Comparison of ENCODE assay signal across 19 cellular contexts in the genomic region with DNA sequence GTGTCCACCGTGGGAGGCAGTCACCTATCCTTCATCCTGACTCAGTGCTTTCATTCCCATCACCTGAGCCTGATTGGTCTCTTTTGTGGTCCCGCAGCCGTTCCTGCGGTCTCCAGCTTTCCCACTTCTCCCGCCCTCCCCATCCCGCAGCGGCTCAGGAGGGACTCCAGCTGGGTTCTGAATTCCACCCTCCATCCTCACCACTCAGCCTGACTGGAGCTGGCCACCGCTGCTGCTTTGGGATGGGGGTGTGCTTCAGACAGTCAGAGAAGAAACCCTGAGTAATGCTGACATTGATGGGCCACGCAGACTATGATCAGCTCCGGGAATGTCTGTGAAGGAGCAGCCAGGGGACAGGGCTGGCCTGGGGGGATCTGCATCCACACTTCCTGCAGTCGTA. TPM values are rescaled to one million over a fixed set of nuclear protein-coding genes. Genes with fewer than 3 reads are reported as not detected.
DNase-seq lines count a peak whose midpoint lies in the region; ATAC-seq, FAIRE-seq and TF ChIP-seq lines count a peak whose summit lies in the region.
"Had no signal": no experiment of that assay in that cellular context is flagged by ENCODE, and none has a peak within 500 bp of the region (broad histone marks: within the 10 kb centered on the region; RNA-seq: fewer than 3 reads in every experiment).

No MANE protein-coding gene starts in this region.

- in situ Hi-C loops in K562 (cut with MboI), result no loop called here

- H2AFZ ChIP-seq in K562 (ENCODE audit: low read depth, low read length), result no peak overlapping the region

- H3K27ac ChIP-seq in K562 (ENCODE audit: extremely low read depth, low read depth, low read length) (no peak overlapping the region), stomach smooth muscle (ENCODE audit: low read length) (peak overlapping the region; percentile 92)
- H3K27ac ChIP-seq: BLaER1 treated with 17β-estradiol and CSF1 and Interleukin-3, amounts not matched to agents 10 nM and 100 nM had no signal

- H4K20me1 ChIP-seq in K562 (replicated peaks; ENCODE audit: control insufficient read depth, insufficient read depth, low read length), result no peaks in the 10 kb centered on the region
- H4K20me1 ChIP-seq: BLaER1 treated with 17β-estradiol and CSF1 and Interleukin-3, amounts not matched to agents 10 nM and 100 nM had no signal

- whole genome bisulfite sequencing in K562 (ENCODE audit: insufficient coverage, low coverage, missing lambda C conversion rate), result 72% methylated on average over 11 of the region's 11 CpGs

- H3K27ac Mint-ChIP-seq in CD14-positive monocyte, result peak overlapping the region in 3 of 7 donors; percentile 37 to 64 (median 52)
- H3K27ac Mint-ChIP-seq: CD8-positive, alpha-beta memory T cell had no signal

- H3K4me2 ChIP-seq in K562 (ENCODE audit: insufficient read depth, low read length), result no peak overlapping the region
- H3K4me2 ChIP-seq: BLaER1 treated with 17β-estradiol and CSF1 and Interleukin-3, amounts not matched to agents 10 nM and 100 nM had no signal

- no peaks in the 10 kb centered on the region for H3K27me3 ChIP-seq in H7 (ENCODE audit: control insufficient read depth, insufficient read depth, low read length)
- H3K27me3 ChIP-seq in K562 (ENCODE audit: control insufficient read depth in 2 of 2, insufficient read depth in 2 of 2, low read length in 2 of 2), result no peaks in the 10 kb centered on the region
- no peaks in the 10 kb centered on the region for H3K27me3 ChIP-seq in stomach smooth muscle (ENCODE audit: control insufficient read depth in 1 of 2, insufficient read depth in 2 of 2, low read length in 2 of 2)
- H3K27me3 ChIP-seq: BLaER1 treated with 17β-estradiol and CSF1 and Interleukin-3, amounts not matched to agents 10 nM and 100 nM had no signal

- intact Hi-C loops in K562 (cut with micrococcal nuclease) (no loop called here), CD14-positive monocyte (cut with micrococcal nuclease) (no loop called here)

- H3K9me3 Mint-ChIP-seq in CD14-positive monocyte, result peaks cover 0 to 2% (median 0%) of the 10 kb centered on the region in 7 donors
- H3K9me3 Mint-ChIP-seq: CD8-positive, alpha-beta memory T cell had no signal

- H3K27me3 Mint-ChIP-seq in CD14-positive monocyte (ENCODE audit: low read depth in 3 of 3), result peaks cover 0 to 5% (median 0%) of the 10 kb centered on the region in 3 donors

- H3K36me3 ChIP-seq in H7 (replicated peaks; ENCODE audit: control insufficient read depth, insufficient read depth, low read length) (no peaks in the 10 kb centered on the region), K562 (ENCODE audit: control insufficient read depth, insufficient read depth, low read length) (peaks cover 9% of the 10 kb centered on the region; the same call in 1 of the 3 replicates), stomach smooth muscle (ENCODE audit: control insufficient read depth in 2 of 2, insufficient read depth in 2 of 2, low read length in 2 of 2) (peaks cover 0 to 2% of the 10 kb centered on the region in 2 donors)

- H3K4me1 ChIP-seq in K562 (replicated peaks in 1 of 2; ENCODE audit: control insufficient read depth in 2 of 2, insufficient read depth in 2 of 2, low read length in 2 of 2) (peaks cover 4 to 16% of the 10 kb centered on the region in 2 experiments), stomach smooth muscle (ENCODE audit: control insufficient read depth, insufficient read depth, low read length) (peaks cover 49% of the 10 kb centered on the region)

- no peak overlapping the region for H3K4me3 ChIP-seq in H7 (ENCODE audit: insufficient read depth, low read depth, low read length)
- no peak overlapping the region for H3K4me3 ChIP-seq in K562
- H3K4me3 ChIP-seq in stomach smooth muscle (ENCODE audit: low read length in 2 of 2), result no peak overlapping the region
- H3K4me3 ChIP-seq: BLaER1 treated with 17β-estradiol and CSF1 and Interleukin-3, amounts not matched to agents 10 nM and 100 nM had no signal

- H3K79me2 ChIP-seq in K562 (ENCODE audit: control insufficient read depth, insufficient read depth, low read length), result no peaks in the 10 kb centered on the region

- no peak for TF ChIP-seq POLR2A in K562 (conservative IDR thresholded peaks at IDR 0.05)

- no TSS peak for BruUV-seq in K562 (replicated peaks; lab: Mats Ljungman, UMichigan)

- TF ChIP-seq EP300 in K562 (IDR thresholded peaks at IDR 0.05; ENCODE audit: low read length), result no peak

- no peak for FAIRE-seq in K562 (lab: Jason Lieb, UNC)
- FAIRE-seq: D721Med, GM12892, GM18507, H54, HepG2 had no signal

- TF ChIP-seq CTCF in K562 (IDR thresholded peaks at IDR 0.05 in 2 of 3, conservative IDR thresholded peaks at IDR 0.05 in 1 of 3; ENCODE audit: insufficient read depth in 2 of 3, low read depth in 1 of 3, low read length in 3 of 3) (no peak), CD14-positive monocyte (IDR thresholded peaks at IDR 0.05) (no peak)

- CTCF ChIA-PET in K562 (lab: Yijun Ruan, JAX; ENCODE audit: low intra/inter-chr PET ratio), result no interaction called here

- POLR2A ChIA-PET in K562 (lab: Yijun Ruan, JAX), result interaction anchor here (2.0 kb wide), 1 partner anchor 9 kb away, joined by 7 read pairs; no protein-coding TSS in a partner anchor

- no peak for ATAC-seq in K562

- H3K4me1 Mint-ChIP-seq in CD14-positive monocyte, result peaks cover 3% of the 10 kb centered on the region
- H3K4me1 Mint-ChIP-seq: CD8-positive, alpha-beta memory T cell had no signal

- no peaks in the 10 kb centered on the region for H3K9me1 ChIP-seq in K562 (ENCODE audit: control insufficient read depth, insufficient read depth, low read length)

- H3K9ac ChIP-seq in K562 (ENCODE audit: insufficient read depth in 1 of 2, low read depth in 2 of 2, low read length in 2 of 2) (peak overlapping the region in 1 of 2 experiments; percentile 19; a peak in 1 of 4 replicates), stomach smooth muscle (ENCODE audit: low read length in 2 of 2) (no peak overlapping the region)
- H3K9ac ChIP-seq: BLaER1 treated with 17β-estradiol and CSF1 and Interleukin-3, amounts not matched to agents 10 nM and 100 nM had no signal

- DNase-seq in H7, result peak; percentile 66
- no peak for DNase-seq in K562 (ENCODE audit: extremely low read depth in 1 of 4, low spot score in 3 of 4)
- peak; percentile 67 for DNase-seq in iPS-NIHi7 (ENCODE audit: extremely low spot score)
- no peak for DNase-seq in NCI-H146 (lab: John Stamatoyannopoulos, UW)
- DNase-seq in HuH-7.5 (ENCODE audit: low spot score), result no peak
- DNase-seq in CD14-positive monocyte (ENCODE audit: low spot score), result no peak
- DNase-seq: CD8-positive, alpha-beta memory T cell; NCI-H1417; NCI-H187 treated with DMSO at 0.1 percent for 48 hours; NCI-H2227 treated with DMSO at 0.1 percent for 48 hours; NCI-H524 had no signal

- TF ChIP-seq RAD21 in K562 (CRISPR knock-in tag; conservative IDR thresholded peaks at IDR 0.05 in 1 of 2, IDR thresholded peaks at IDR 0.05 in 1 of 2), result no peak

- peaks cover 69 to 83% of the 10 kb centered on the region in 2 donors for H3K36me3 Mint-ChIP-seq in CD14-positive monocyte
- H3K36me3 Mint-ChIP-seq: CD8-positive, alpha-beta memory T cell had no signal

- H3K9me3 ChIP-seq in K562 (replicated peaks; ENCODE audit: control insufficient read depth, insufficient read depth, low read depth, low read length) (no peaks in the 10 kb centered on the region), stomach smooth muscle (ENCODE audit: control insufficient read depth in 2 of 2, low read length in 2 of 2) (no peaks in the 10 kb centered on the region)
- H3K9me3 ChIP-seq: BLaER1 treated with 17β-estradiol and CSF1 and Interleukin-3, amounts not matched to agents 10 nM and 100 nM had no signal

- no peak overlapping the region for H3K4me3 Mint-ChIP-seq in CD14-positive monocyte
- H3K4me3 Mint-ChIP-seq: CD8-positive, alpha-beta memory T cell had no signal

TF ChIP-seq in K562, 482 proteins besides CTCF, POLR2A, EP300 and RAD21:
- TF ChIP-seq PKNOX1 (IDR thresholded peaks at IDR 0.05), result peak; percentile 34; the same call in 1 of the 2 replicates
- TF ChIP-seq HCFC1 (IDR thresholded peaks at IDR 0.05; ENCODE audit: low read depth, low read length), result no peak

RNA-seq across cellular contexts. Expression of gene TXNDC2, which starts 46.0 kb away (rescaled TPM):
- not detected in 2 replicates for total RNA-seq in H7 (2014; rRNA removed; shearing (Covaris generic))
- total RNA-seq in K562 (2011; cell fraction: chromatin; rRNA removed; ENCODE audit: low replicate concordance), result 2.8 and 4.0 TPM in 2 replicates
- total RNA-seq in K562 (2011; cell fraction: nucleolus; rRNA removed), result 1.7 and 2.8 TPM in 2 replicates
- total RNA-seq in K562 (2011; cell fraction: nucleoplasm; rRNA removed), result 2.3 and 2.6 TPM in 2 replicates
- 1.3 TPM in 2 replicates for total RNA-seq in K562 (2014; rRNA removed)
- 1.6 and 1.7 TPM in 2 replicates for total RNA-seq in K562 (2014; rRNA removed; fragmentation: Illumina TruSeq; extraction: Trizol)
- 2.3 and 2.5 TPM in 2 replicates for total RNA-seq in K562 (2015; rRNA removed; fragmentation: Illumina TruSeq; extraction: Trizol)
- 2.0 and 3.8 TPM in 2 replicates for total RNA-seq in K562 (2021)
- polyA plus RNA-seq in K562 (2011; rRNA removed), result 0.79 and 2.3 TPM in 2 replicates
- polyA plus RNA-seq in K562 (2011; cell fraction: cytosol; rRNA removed), result 0.55 and 2.2 TPM in 2 replicates
- 0.83 and 4.6 TPM in 2 replicates for polyA plus RNA-seq in K562 (2011; cell fraction: nucleus; rRNA removed)
- polyA plus RNA-seq in K562 (2012), result 1.5 and 3.3 TPM in 2 replicates
- polyA plus RNA-seq in K562 (2014; fragmentation: Illumina TruSeq; extraction: Trizol), result 4.8 and 4.9 TPM in 2 replicates
- 1 to 10 TPM; 1.2 to 2.3 TPM for polyA plus RNA-seq in K562 (2014; fragmentation: Nextera tagmentation; extraction: Ambion mirVana)
- 1.4 and 2.5 TPM in 2 replicates for polyA plus RNA-seq in K562 (2014; rRNA removed)
- 2.8 and 5.4 TPM in 2 replicates for polyA minus RNA-seq in K562 (2011; rRNA and poly(A)+ RNA removed)
- 0.73 and 3.0 TPM in 2 replicates for polyA minus RNA-seq in K562 (2011; cell fraction: cytosol; rRNA and poly(A)+ RNA removed)
- 1.8 and 4.7 TPM in 2 replicates for polyA minus RNA-seq in K562 (2011; cell fraction: nucleus; rRNA and poly(A)+ RNA removed)
- polyA plus RNA-seq in CD14-positive monocyte, result under 1 TPM in 1 of 2 donors, not detected in 1; 0.10 TPM
- total RNA-seq: CD8-positive, alpha-beta memory T cell; HepG2; SK-MEL-5 had no signal
- polyA plus RNA-seq: CD8-positive, alpha-beta memory T cell; HepG2 had no signal

Comparison
In these comparisons a context has a peak if more than half of its experiments do, and no peak if none do; other contexts are left out.
1. DNase-seq: peak in H7 (single experiment) and iPS-NIHi7 (single experiment); none in K562 (0 of 4), NCI-H146 (single experiment), HuH-7.5 (single experiment) and CD14-positive monocyte (single experiment).